ENCODE assay signal across 1 cellular context in the genomic region with DNA sequence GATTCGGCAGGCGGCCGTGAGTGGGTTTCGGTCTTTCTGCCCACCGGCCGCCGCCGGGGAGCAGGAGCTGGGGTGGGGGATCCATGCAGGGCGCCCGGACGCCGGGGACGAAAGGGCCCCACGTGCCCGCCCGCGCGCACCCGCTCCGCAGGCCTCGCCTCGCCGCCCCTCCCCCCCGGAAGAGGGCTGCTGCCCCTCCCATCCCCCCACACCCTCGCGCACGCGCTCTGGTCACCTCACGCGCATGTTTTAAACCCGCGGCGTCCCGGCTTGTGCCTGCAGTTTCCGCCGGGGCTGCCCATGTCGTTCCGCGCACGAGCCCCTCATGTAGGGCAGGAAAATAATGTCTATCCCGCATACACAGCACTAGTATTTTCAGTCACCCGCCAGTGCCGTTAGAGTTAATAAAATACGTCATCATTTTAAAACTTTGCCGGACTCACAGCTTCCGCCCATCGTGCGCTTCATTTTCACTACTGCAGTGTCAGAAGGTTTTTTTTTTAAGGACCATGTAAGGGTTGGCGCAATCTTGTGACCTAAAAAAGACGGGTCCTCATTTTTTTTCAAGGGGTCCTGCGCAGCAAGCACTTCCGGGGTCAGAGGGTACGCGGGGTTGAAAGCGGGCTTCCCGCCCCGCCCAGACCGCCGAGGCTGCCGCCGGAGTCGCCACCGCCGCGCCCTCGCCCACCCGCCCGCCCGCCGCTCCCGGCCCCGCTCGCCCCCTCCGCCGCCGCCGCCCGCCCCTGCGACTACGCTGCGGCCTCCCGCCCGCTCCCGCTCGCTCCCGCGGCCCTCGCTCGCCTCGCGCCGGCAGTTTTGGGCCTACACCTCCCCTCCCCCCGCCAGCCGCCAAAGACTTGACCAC.
TF ChIP-seq lines count a peak whose summit lies in the region.

A gene (plus strand): TSS at position 640 of the 865 bp plus-strand sequence. CDS start 267 bp downstream, outside the sequence.

TF ChIP-seq in HepG2, 621 proteins besides CTCF, POLR2A, EP300 and RAD21 (continued from another document):
- TF ChIP-seq BRD4 (CRISPR knock-in tag; IDR thresholded peaks at IDR 0.05): peak; percentile 0; the same call in 1 of the 2 replicates
- TF ChIP-seq, protein P1, sequence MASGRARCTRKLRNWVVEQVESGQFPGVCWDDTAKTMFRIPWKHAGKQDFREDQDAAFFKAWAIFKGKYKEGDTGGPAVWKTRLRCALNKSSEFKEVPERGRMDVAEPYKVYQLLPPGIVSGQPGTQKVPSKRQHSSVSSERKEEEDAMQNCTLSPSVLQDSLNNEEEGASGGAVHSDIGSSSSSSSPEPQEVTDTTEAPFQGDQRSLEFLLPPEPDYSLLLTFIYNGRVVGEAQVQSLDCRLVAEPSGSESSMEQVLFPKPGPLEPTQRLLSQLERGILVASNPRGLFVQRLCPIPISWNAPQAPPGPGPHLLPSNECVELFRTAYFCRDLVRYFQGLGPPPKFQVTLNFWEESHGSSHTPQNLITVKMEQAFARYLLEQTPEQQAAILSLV (CRISPR knock-in tag; IDR thresholded peaks at IDR 0.05; ENCODE audit: borderline replicate concordance): 0 out of 2 replicates have a peak, but pooled peaks have one; percentile 43
- peak; percentile 81; the same call in 1 of the 2 replicates for TF ChIP-seq ARNT2 (CRISPR knock-in tag; IDR thresholded peaks at IDR 0.05; ENCODE audit: low read depth)
- TF ChIP-seq ZNF234 (CRISPR knock-in tag; conservative IDR thresholded peaks at IDR 0.05): 0 out of 2 replicates have a peak, but pooled peaks have one; percentile 5
- TF ChIP-seq ZKSCAN1 (IDR thresholded peaks at IDR 0.05; ENCODE audit: low read length): no peak
- 0 out of 2 replicates have a peak, but pooled peaks have one; percentile 14 for TF ChIP-seq SMAD3 (CRISPR knock-in tag; IDR thresholded peaks at IDR 0.05)
- TF ChIP-seq CEBPB (IDR thresholded peaks at IDR 0.05; ENCODE audit: borderline replicate concordance, low read depth, low read length): no peak; the same call in 1 of the 2 replicates
- TF ChIP-seq ZNF230 (CRISPR knock-in tag; IDR thresholded peaks at IDR 0.05): peak; percentile 21; the same call in 1 of the 2 replicates
- TF ChIP-seq NFE2L1 (CRISPR knock-in tag; IDR thresholded peaks at IDR 0.05; ENCODE audit: borderline replicate concordance): peak; percentile 13; the same call in 1 of the 2 replicates
- no peak for TF ChIP-seq CC2D1A (CRISPR knock-in tag; IDR thresholded peaks at IDR 0.05)
- TF ChIP-seq ZNF20 (CRISPR knock-in tag; IDR thresholded peaks at IDR 0.05): peak; percentile 39; the same call in 1 of the 2 replicates
- peak; percentile 80 for TF ChIP-seq BHLHE40 (IDR thresholded peaks at IDR 0.05; ENCODE audit: low read length)
- TF ChIP-seq ZNF337 (CRISPR knock-in tag; IDR thresholded peaks at IDR 0.05; ENCODE audit: borderline replicate concordance, low read depth): 0 out of 2 replicates have a peak, but pooled peaks have one; percentile 23
- no peak for TF ChIP-seq PAF1 (CRISPR knock-in tag; IDR thresholded peaks at IDR 0.05)
- no peak for TF ChIP-seq ZNF530 (CRISPR knock-in tag; IDR thresholded peaks at IDR 0.05; ENCODE audit: low read depth)
- TF ChIP-seq KLF11 (CRISPR knock-in tag; IDR thresholded peaks at IDR 0.05): no peak
- peak; percentile 12 for TF ChIP-seq ZBTB7B (CRISPR knock-in tag; IDR thresholded peaks at IDR 0.05)
- TF ChIP-seq NCOA1 (CRISPR knock-in tag; IDR thresholded peaks at IDR 0.05): peak; percentile 58; the same call in 1 of the 2 replicates
- TF ChIP-seq ZNF749 (CRISPR knock-in tag; IDR thresholded peaks at IDR 0.05; ENCODE audit: borderline replicate concordance): peak; percentile 80; the same call in 1 of the 2 replicates
- peak; percentile 70; the same call in 1 of the 2 replicates for TF ChIP-seq ZNF572 (CRISPR knock-in tag; IDR thresholded peaks at IDR 0.05)
- TF ChIP-seq ZBTB21 (CRISPR knock-in tag; IDR thresholded peaks at IDR 0.05): peak; percentile 65; the same call in 1 of the 2 replicates
- TF ChIP-seq SRY (CRISPR knock-in tag; IDR thresholded peaks at IDR 0.05): no peak
- peak; percentile 98 for TF ChIP-seq RBFOX2 (IDR thresholded peaks at IDR 0.05; ENCODE audit: low read depth, low read length)
- TF ChIP-seq MYC (CRISPR knock-in tag; IDR thresholded peaks at IDR 0.05; ENCODE audit: borderline replicate concordance): peak; percentile 99
- TF ChIP-seq, protein P2, sequence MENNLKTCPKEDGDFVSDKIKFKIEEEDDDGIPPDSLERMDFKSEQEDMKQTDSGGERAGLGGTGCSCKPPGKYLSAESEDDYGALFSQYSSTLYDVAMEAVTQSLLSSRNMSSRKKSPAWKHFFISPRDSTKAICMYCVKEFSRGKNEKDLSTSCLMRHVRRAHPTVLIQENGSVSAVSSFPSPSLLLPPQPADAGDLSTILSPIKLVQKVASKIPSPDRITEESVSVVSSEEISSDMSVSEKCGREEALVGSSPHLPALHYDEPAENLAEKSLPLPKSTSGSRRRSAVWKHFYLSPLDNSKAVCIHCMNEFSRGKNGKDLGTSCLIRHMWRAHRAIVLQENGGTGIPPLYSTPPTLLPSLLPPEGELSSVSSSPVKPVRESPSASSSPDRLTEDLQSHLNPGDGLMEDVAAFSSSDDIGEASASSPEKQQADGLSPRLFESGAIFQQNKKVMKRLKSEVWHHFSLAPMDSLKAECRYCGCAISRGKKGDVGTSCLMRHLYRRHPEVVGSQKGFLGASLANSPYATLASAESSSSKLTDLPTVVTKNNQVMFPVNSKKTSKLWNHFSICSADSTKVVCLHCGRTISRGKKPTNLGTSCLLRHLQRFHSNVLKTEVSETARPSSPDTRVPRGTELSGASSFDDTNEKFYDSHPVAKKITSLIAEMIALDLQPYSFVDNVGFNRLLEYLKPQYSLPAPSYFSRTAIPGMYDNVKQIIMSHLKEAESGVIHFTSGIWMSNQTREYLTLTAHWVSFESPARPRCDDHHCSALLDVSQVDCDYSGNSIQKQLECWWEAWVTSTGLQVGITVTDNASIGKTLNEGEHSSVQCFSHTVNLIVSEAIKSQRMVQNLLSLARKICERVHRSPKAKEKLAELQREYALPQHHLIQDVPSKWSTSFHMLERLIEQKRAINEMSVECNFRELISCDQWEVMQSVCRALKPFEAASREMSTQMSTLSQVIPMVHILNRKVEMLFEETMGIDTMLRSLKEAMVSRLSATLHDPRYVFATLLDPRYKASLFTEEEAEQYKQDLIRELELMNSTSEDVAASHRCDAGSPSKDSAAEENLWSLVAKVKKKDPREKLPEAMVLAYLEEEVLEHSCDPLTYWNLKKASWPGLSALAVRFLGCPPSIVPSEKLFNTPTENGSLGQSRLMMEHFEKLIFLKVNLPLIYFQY (CRISPR knock-in tag; IDR thresholded peaks at IDR 0.05; ENCODE audit: borderline replicate concordance): no peak; the same call in 1 of the 2 replicates
- TF ChIP-seq ZNF614 (CRISPR knock-in tag; IDR thresholded peaks at IDR 0.05; ENCODE audit: borderline replicate concordance): peak; percentile 56; the same call in 1 of the 2 replicates
- TF ChIP-seq, protein P3, sequence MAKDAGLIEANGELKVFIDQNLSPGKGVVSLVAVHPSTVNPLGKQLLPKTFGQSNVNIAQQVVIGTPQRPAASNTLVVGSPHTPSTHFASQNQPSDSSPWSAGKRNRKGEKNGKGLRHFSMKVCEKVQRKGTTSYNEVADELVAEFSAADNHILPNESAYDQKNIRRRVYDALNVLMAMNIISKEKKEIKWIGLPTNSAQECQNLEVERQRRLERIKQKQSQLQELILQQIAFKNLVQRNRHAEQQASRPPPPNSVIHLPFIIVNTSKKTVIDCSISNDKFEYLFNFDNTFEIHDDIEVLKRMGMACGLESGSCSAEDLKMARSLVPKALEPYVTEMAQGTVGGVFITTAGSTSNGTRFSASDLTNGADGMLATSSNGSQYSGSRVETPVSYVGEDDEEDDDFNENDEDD (CRISPR knock-in tag; IDR thresholded peaks at IDR 0.05; ENCODE audit: borderline replicate concordance): peak; percentile 72
- TF ChIP-seq, protein P4, sequence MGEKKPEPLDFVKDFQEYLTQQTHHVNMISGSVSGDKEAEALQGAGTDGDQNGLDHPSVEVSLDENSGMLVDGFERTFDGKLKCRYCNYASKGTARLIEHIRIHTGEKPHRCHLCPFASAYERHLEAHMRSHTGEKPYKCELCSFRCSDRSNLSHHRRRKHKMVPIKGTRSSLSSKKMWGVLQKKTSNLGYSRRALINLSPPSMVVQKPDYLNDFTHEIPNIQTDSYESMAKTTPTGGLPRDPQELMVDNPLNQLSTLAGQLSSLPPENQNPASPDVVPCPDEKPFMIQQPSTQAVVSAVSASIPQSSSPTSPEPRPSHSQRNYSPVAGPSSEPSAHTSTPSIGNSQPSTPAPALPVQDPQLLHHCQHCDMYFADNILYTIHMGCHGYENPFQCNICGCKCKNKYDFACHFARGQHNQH (CRISPR knock-in tag; IDR thresholded peaks at IDR 0.05): peak; percentile 17; the same call in 1 of the 2 replicates
- TF ChIP-seq, protein P5, sequence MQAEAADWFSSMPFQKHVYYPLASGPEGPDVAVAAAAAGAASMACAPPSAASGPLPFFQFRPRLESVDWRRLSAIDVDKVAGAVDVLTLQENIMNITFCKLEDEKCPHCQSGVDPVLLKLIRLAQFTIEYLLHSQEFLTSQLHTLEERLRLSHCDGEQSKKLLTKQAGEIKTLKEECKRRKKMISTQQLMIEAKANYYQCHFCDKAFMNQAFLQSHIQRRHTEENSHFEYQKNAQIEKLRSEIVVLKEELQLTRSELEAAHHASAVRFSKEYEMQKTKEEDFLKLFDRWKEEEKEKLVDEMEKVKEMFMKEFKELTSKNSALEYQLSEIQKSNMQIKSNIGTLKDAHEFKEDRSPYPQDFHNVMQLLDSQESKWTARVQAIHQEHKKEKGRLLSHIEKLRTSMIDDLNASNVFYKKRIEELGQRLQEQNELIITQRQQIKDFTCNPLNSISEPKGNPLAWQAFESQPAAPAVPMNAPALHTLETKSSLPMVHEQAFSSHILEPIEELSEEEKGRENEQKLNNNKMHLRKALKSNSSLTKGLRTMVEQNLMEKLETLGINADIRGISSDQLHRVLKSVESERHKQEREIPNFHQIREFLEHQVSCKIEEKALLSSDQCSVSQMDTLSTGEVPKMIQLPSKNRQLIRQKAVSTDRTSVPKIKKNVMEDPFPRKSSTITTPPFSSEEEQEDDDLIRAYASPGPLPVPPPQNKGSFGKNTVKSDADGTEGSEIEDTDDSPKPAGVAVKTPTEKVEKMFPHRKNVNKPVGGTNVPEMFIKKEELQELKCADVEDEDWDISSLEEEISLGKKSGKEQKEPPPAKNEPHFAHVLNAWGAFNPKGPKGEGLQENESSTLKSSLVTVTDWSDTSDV (CRISPR knock-in tag; IDR thresholded peaks at IDR 0.05): no peak
- 0 out of 2 replicates have a peak, but pooled peaks have one; percentile 48 for TF ChIP-seq ELF4 (CRISPR knock-in tag; IDR thresholded peaks at IDR 0.05; ENCODE audit: borderline replicate concordance)
- TF ChIP-seq, protein P6, sequence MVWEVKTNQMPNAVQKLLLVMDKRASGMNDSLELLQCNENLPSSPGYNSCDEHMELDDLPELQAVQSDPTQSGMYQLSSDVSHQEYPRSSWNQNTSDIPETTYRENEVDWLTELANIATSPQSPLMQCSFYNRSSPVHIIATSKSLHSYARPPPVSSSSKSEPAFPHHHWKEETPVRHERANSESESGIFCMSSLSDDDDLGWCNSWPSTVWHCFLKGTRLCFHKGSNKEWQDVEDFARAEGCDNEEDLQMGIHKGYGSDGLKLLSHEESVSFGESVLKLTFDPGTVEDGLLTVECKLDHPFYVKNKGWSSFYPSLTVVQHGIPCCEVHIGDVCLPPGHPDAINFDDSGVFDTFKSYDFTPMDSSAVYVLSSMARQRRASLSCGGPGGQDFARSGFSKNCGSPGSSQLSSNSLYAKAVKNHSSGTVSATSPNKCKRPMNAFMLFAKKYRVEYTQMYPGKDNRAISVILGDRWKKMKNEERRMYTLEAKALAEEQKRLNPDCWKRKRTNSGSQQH (CRISPR knock-in tag; IDR thresholded peaks at IDR 0.05; ENCODE audit: low read depth): 0 out of 2 replicates have a peak, but pooled peaks have one; percentile 10
- TF ChIP-seq, protein P7, sequence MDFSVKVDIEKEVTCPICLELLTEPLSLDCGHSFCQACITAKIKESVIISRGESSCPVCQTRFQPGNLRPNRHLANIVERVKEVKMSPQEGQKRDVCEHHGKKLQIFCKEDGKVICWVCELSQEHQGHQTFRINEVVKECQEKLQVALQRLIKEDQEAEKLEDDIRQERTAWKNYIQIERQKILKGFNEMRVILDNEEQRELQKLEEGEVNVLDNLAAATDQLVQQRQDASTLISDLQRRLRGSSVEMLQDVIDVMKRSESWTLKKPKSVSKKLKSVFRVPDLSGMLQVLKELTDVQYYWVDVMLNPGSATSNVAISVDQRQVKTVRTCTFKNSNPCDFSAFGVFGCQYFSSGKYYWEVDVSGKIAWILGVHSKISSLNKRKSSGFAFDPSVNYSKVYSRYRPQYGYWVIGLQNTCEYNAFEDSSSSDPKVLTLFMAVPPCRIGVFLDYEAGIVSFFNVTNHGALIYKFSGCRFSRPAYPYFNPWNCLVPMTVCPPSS (IDR thresholded peaks at IDR 0.05): no peak
- no peak for TF ChIP-seq FOXJ3 (CRISPR knock-in tag; IDR thresholded peaks at IDR 0.05; ENCODE audit: borderline replicate concordance)
- TF ChIP-seq, protein P8, sequence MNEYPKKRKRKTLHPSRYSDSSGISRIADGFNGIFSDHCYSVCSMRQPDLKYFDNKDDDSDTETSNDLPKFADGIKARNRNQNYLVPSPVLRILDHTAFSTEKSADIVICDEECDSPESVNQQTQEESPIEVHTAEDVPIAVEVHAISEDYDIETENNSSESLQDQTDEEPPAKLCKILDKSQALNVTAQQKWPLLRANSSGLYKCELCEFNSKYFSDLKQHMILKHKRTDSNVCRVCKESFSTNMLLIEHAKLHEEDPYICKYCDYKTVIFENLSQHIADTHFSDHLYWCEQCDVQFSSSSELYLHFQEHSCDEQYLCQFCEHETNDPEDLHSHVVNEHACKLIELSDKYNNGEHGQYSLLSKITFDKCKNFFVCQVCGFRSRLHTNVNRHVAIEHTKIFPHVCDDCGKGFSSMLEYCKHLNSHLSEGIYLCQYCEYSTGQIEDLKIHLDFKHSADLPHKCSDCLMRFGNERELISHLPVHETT (CRISPR knock-in tag; conservative IDR thresholded peaks at IDR 0.05): peak; percentile 22
